ENCODE assay signal across 2 cellular contexts in genomic region chr3:185658504-185658912, GRCh38.
TF ChIP-seq lines count a peak whose summit lies in the region.

No MANE protein-coding gene starts in this region.

TF ChIP-seq in IMR-90, 13 proteins besides CTCF, POLR2A, EP300 and RAD21:
- TF ChIP-seq ELK1 (IDR thresholded peaks at IDR 0.05; ENCODE audit: borderline replicate concordance, low read depth, low read length) (no peak), MAFK (IDR thresholded peaks at IDR 0.05; ENCODE audit: low read depth, low read length) (peak; percentile 46; the same call in 1 of the 2 replicates), MAZ (IDR thresholded peaks at IDR 0.05; ENCODE audit: borderline replicate concordance, low read depth, low read length) (peak; percentile 60; the same call in 1 of the 2 replicates), CEBPB (IDR thresholded peaks at IDR 0.05; ENCODE audit: low read depth, low read length) (peak; percentile 84), BHLHE40 (IDR thresholded peaks at IDR 0.05; ENCODE audit: low read depth, low read length) (peak; percentile 77), RFX5 (IDR thresholded peaks at IDR 0.05; ENCODE audit: low read depth, low read length) (no peak), USF2 (IDR thresholded peaks at IDR 0.05; ENCODE audit: low read depth, low read length) (no peak), MXI1 (IDR thresholded peaks at IDR 0.05; ENCODE audit: borderline replicate concordance, low read depth, low read length) (no peak), FOS (IDR thresholded peaks at IDR 0.05; ENCODE audit: low read depth, low read length) (peak; percentile 87), CHD1 (IDR thresholded peaks at IDR 0.05; ENCODE audit: low read depth, low read length) (no peak), RCOR1 (IDR thresholded peaks at IDR 0.05; ENCODE audit: insufficient replicate concordance, low read length) (peak; percentile 62), SMC3 (IDR thresholded peaks at IDR 0.05; ENCODE audit: low read depth, low read length) (no peak), NFE2L2 (IDR thresholded peaks at IDR 0.05; ENCODE audit: low read depth, low read length) (peak; percentile 78)

TF ChIP-seq in H1, 55 proteins besides CTCF, POLR2A, EP300 and RAD21 (continued from another document):
- 0 out of 2 replicates have a peak, but pooled peaks have one; percentile 38 for TF ChIP-seq POLR2AphosphoS5 (IDR thresholded peaks at IDR 0.05; ENCODE audit: low read depth, low read length)
